ENCODE assay signal across 21 cellular contexts in genomic region chr6:155872961-155873360, GRCh38.
DNase-seq lines count a peak whose midpoint lies in the region; ATAC-seq, FAIRE-seq and TF ChIP-seq lines count a peak whose summit lies in the region.
"Had no signal": no experiment of that assay in that cellular context is flagged by ENCODE, and none has a peak within 500 bp of the region (broad histone marks: within the 10 kb centered on the region; RNA-seq: fewer than 3 reads in every experiment).

No MANE protein-coding gene starts in this region.

- CTCF ChIA-PET in activated naive CD4-positive, alpha-beta T cell treated with anti-CD3 and anti-CD28 coated beads for 36 hours (lab: Charles Lee), result no interaction called here
- CTCF ChIA-PET in PC-9 (lab: Charles Lee), result no interaction called here

- no peak for FAIRE-seq in RCC 7860 (lab: Jason Lieb, UNC)

- no peak overlapping the region for H3K9ac ChIP-seq in mesenchymal stem cell (ENCODE audit: low read length)

- H4K8ac ChIP-seq in mesenchymal stem cell (ENCODE audit: low read length), result peak overlapping the region; percentile 71

- ATAC-seq in HG03108 (IDR thresholded peaks at IDR 0.05; ENCODE audit: unreplicated experiment), result peak; percentile 82
- no peak for ATAC-seq in GM21515 (IDR thresholded peaks at IDR 0.05; ENCODE audit: unreplicated experiment)
- ATAC-seq: CD8-positive, alpha-beta T cell; naive thymus-derived CD8-positive, alpha-beta T cell had no signal

- H3K4me2 ChIP-seq in mesenchymal stem cell (ENCODE audit: low read length, poor library complexity, severe bottlenecking) (no peak overlapping the region), PC-9 (no peak overlapping the region)

- no peaks in the 10 kb centered on the region for H3K79me2 ChIP-seq in PC-9 (ENCODE audit: low read depth)

- H3K4ac ChIP-seq in mesenchymal stem cell (ENCODE audit: low read depth in 1 of 2, low read length in 2 of 2), result no peak overlapping the region

- no peak overlapping the region for H2BK12ac ChIP-seq in mesenchymal stem cell (ENCODE audit: low read length in 2 of 2)

- no peak for TF ChIP-seq CTCF in PC-9 (conservative IDR thresholded peaks at IDR 0.05)

- 87% methylated on average over 6 of the region's 6 CpGs for WGBS in mesenchymal stem cell

- H2AFZ ChIP-seq in mesenchymal stem cell (ENCODE audit: low read depth, low read length) (no peak overlapping the region), PC-9 (no peak overlapping the region)

- H2BK5ac ChIP-seq in mesenchymal stem cell (ENCODE audit: low read depth, low read length, poor library complexity, severe bottlenecking), result no peak overlapping the region

- H3K27me3 ChIP-seq in mesenchymal stem cell (ENCODE audit: control insufficient read depth in 1 of 2, insufficient read depth in 1 of 2, low read length in 2 of 2) (no peaks in the 10 kb centered on the region), PC-9 (ENCODE audit: insufficient read depth, low read depth) (no peaks in the 10 kb centered on the region)
- H3K27me3 ChIP-seq: ascending aorta had no signal

- no peaks in the 10 kb centered on the region for H3F3A ChIP-seq in PC-9 (ENCODE audit: insufficient read depth, low read depth)

- H3K4me1 ChIP-seq in mesenchymal stem cell (ENCODE audit: control insufficient read depth, insufficient read depth, low read depth, low read length) (peaks cover 4% of the 10 kb centered on the region), PC-9 (replicated peaks; ENCODE audit: insufficient read depth) (no peaks in the 10 kb centered on the region)
- H3K4me1 ChIP-seq: ascending aorta, prostate gland had no signal

- no peak overlapping the region for H3K14ac ChIP-seq in mesenchymal stem cell (ENCODE audit: low read length in 2 of 2)

- no peak overlapping the region for H3K23ac ChIP-seq in mesenchymal stem cell (ENCODE audit: low read length in 2 of 2)

- H3K4me3 ChIP-seq in mesenchymal stem cell (ENCODE audit: insufficient read depth in 1 of 2, low read depth in 1 of 2, low read length in 2 of 2) (no peak overlapping the region), PC-9 (no peak overlapping the region)
- H3K4me3 ChIP-seq: ascending aorta, prostate gland, skin epidermis had no signal

- no peaks in the 10 kb centered on the region for H3K36me3 ChIP-seq in mesenchymal stem cell (ENCODE audit: control insufficient read depth in 1 of 2, insufficient read depth in 2 of 2, low read depth in 1 of 2, low read length in 2 of 2)
- no peaks in the 10 kb centered on the region for H3K36me3 ChIP-seq in PC-9 (ENCODE audit: low read depth)
- H3K36me3 ChIP-seq: ascending aorta, prostate gland had no signal

- BruUV-seq in PC-9 (replicated peaks; lab: Mats Ljungman, UMichigan), result no TSS peak

- no peaks in the 10 kb centered on the region for H3K36me3 Mint-ChIP-seq in activated naive CD4-positive, alpha-beta T cell treated with anti-CD3 and anti-CD28 coated beads for 36 hours (ENCODE audit: low read depth)
- H3K36me3 Mint-ChIP-seq: activated CD4-positive, alpha-beta memory T cell treated with anti-CD3 and anti-CD28 coated beads for 36 hours; CD8-positive, alpha-beta T cell; memory B cell; naive thymus-derived CD8-positive, alpha-beta T cell had no signal

- H3K27ac ChIP-seq in mesenchymal stem cell (ENCODE audit: low read length, poor library complexity, severe bottlenecking) (no peak overlapping the region), PC-9 (no peak overlapping the region)
- H3K27ac ChIP-seq: ascending aorta, prostate gland, skin epidermis had no signal

- no peak overlapping the region for H3K4me3 Mint-ChIP-seq in activated naive CD4-positive, alpha-beta T cell treated with anti-CD3 and anti-CD28 coated beads for 36 hours
- H3K4me3 Mint-ChIP-seq: activated CD4-positive, alpha-beta memory T cell treated with anti-CD3 and anti-CD28 coated beads for 36 hours; CD8-positive, alpha-beta T cell; memory B cell; naive thymus-derived CD8-positive, alpha-beta T cell had no signal

- H2AK5ac ChIP-seq in mesenchymal stem cell (ENCODE audit: low read length, severe bottlenecking), result no peak overlapping the region

- no peak overlapping the region for H3K27ac Mint-ChIP-seq in activated naive CD4-positive, alpha-beta T cell treated with anti-CD3 and anti-CD28 coated beads for 36 hours
- H3K27ac Mint-ChIP-seq: activated CD4-positive, alpha-beta memory T cell treated with anti-CD3 and anti-CD28 coated beads for 36 hours; CD8-positive, alpha-beta T cell; memory B cell had no signal

- H2BK120ac ChIP-seq in mesenchymal stem cell (ENCODE audit: low read depth, low read length), result no peak overlapping the region

- no peak overlapping the region for H4K91ac ChIP-seq in mesenchymal stem cell (ENCODE audit: low read length)

- DNase-seq in GM19238 (ENCODE audit: insufficient read length, low spot score), result peak; percentile 3
- DNase-seq in RCC 7860 (ENCODE audit: low spot score), result peak; percentile 8
- DNase-seq in mesenchymal stem cell, result no peak
- no peak for DNase-seq in midbrain (lab: John Stamatoyannopoulos, UW)
- no peak for DNase-seq in activated naive CD4-positive, alpha-beta T cell treated with anti-CD3 and anti-CD28 coated beads for 36 hours
- DNase-seq in PC-9, result no peak
- DNase-seq: activated CD4-positive, alpha-beta memory T cell treated with anti-CD3 and anti-CD28 coated beads for 36 hours; activated naive CD4-positive, alpha-beta T cell; CD8-positive, alpha-beta T cell; DMS79; kidney; naive thymus-derived CD8-positive, alpha-beta T cell; NCI-H1930; NCI-H345; stimulated activated CD4-positive, alpha-beta T cell treated with anti-CD3 and anti-CD28 coated beads, Interleukin-4, amount 100 ng/mL, for 1 hour had no signal

- H3K9me3 ChIP-seq in mesenchymal stem cell (ENCODE audit: control insufficient read depth, low read length) (peaks cover 6% of the 10 kb centered on the region), PC-9 (ENCODE audit: insufficient read depth, low read depth) (no peaks in the 10 kb centered on the region)
- H3K9me3 ChIP-seq: ascending aorta, prostate gland had no signal

- H3K9me3 Mint-ChIP-seq in activated naive CD4-positive, alpha-beta T cell treated with anti-CD3 and anti-CD28 coated beads for 36 hours, result peaks cover 3% of the 10 kb centered on the region
- H3K9me3 Mint-ChIP-seq: CD8-positive, alpha-beta T cell; memory B cell had no signal

- H3K9me2 ChIP-seq in PC-9 (ENCODE audit: insufficient read depth), result no peaks in the 10 kb centered on the region

- peaks cover 6% of the 10 kb centered on the region for H3K4me1 Mint-ChIP-seq in activated naive CD4-positive, alpha-beta T cell treated with anti-CD3 and anti-CD28 coated beads for 36 hours (ENCODE audit: low read depth)

- no peaks in the 10 kb centered on the region for H3K79me1 ChIP-seq in mesenchymal stem cell (replicated peaks; ENCODE audit: low read length, poor library complexity, severe bottlenecking)

- H4K20me1 ChIP-seq in PC-9 (ENCODE audit: insufficient read depth), result no peaks in the 10 kb centered on the region

- no peaks in the 10 kb centered on the region for H3K27me3 Mint-ChIP-seq in activated naive CD4-positive, alpha-beta T cell treated with anti-CD3 and anti-CD28 coated beads for 36 hours (ENCODE audit: low read depth)
- H3K27me3 Mint-ChIP-seq: activated CD4-positive, alpha-beta memory T cell treated with anti-CD3 and anti-CD28 coated beads for 36 hours had no signal

- H2BK15ac ChIP-seq in mesenchymal stem cell (ENCODE audit: low read depth, poor library complexity, severe bottlenecking), result peak overlapping the region; percentile 93

- intact Hi-C loops in activated naive CD4-positive, alpha-beta T cell treated with anti-CD3 and anti-CD28 coated beads for 36 hours (cut with micrococcal nuclease), result no loop called here
- intact Hi-C loops in PC-9 (cut with micrococcal nuclease; ENCODE audit: unreplicated experiment), result no loop called here

- POLR2A ChIA-PET in PC-9 (lab: Charles Lee; ENCODE audit: unreplicated experiment), result no interaction called here

- H3K18ac ChIP-seq in mesenchymal stem cell (ENCODE audit: low read depth in 1 of 2, low read length in 2 of 2), result peak overlapping the region in 1 of 2 experiments; percentile 54

Comparison
In these comparisons a context has a peak if more than half of its experiments do, and no peak if none do; other contexts are left out.
1. DNase-seq: peak in GM19238 (single experiment) and RCC 7860 (single experiment); none in mesenchymal stem cell (single experiment), midbrain (single experiment), activated naive CD4-positive, alpha-beta T cell treated with anti-CD3 and anti-CD28 coated beads for 36 hours (single experiment) and PC-9 (0 of 2).